ENCODE assay signal across 11 cellular contexts in the genomic region with DNA sequence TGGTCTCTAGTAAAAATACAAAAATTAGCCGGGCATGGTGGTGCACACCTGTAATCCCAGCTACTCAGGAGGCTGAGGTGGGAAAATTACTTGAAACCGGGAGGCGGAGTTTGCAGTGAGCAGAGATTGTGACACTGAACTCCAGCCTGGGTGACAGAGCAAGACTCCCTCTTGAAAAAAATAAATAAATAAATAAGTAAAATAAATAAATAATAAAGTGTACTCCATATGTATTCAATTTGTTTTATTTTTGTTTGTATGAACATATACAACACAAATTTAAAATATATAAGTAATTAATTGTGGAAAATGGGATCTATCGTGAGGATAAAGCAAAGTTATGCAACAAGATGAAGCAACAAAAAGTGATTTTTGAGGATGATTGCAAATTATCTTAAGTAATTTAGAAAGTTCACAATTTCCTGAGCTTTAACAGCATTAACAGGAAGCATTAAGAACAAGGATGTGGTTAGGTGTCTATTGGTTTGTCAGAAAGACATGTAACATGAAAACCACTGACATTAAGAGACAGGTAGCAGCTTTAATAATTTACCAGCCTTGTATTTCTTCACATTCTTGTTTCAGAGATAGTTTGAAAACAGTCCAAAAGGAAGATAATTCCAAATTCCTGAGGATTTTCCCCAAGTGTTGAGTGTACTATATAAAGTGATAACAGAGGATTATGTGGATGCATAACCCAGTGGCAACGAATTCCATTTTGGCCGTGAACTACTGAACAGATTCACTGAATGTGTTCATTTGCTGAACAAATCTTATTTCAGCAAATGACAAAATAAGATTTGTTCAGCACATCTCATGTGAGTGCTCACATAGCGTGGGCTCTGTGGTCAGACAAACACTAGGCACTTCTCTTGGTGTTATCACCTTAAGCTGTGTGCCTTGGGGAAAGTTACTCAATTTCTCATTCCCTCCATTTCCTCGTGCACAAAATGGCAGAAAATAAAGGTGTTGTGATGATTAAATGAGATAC.
A peak's percentile ranks its signal among the peaks of the same experiment; 100 is the strongest.
DNase-seq lines count a peak whose midpoint lies in the region; ATAC-seq and TF ChIP-seq lines count a peak whose summit lies in the region.
"Had no signal": no experiment of that assay in that cellular context is flagged by ENCODE, and none has a peak within 500 bp of the region (broad histone marks: within the 10 kb centered on the region; RNA-seq: fewer than 3 reads in every experiment).

No MANE protein-coding gene starts in this region.

- peak overlapping the region; percentile 18 for H3K4me3 Mint-ChIP-seq in activated CD4-positive, alpha-beta memory T cell treated with anti-CD3 and anti-CD28 coated beads, Interleukin-2, amount 10 ng/mL, durations not matched to agents 7 days and 5 days
- H3K4me3 Mint-ChIP-seq in CD14-positive monocyte (no peak overlapping the region), WTC11 (no peak overlapping the region)

- peaks cover 51% of the 10 kb centered on the region for H3K4me1 Mint-ChIP-seq in activated CD4-positive, alpha-beta memory T cell treated with anti-CD3 and anti-CD28 coated beads, Interleukin-2, amount 10 ng/mL, durations not matched to agents 7 days and 5 days
- H3K4me1 Mint-ChIP-seq in CD14-positive monocyte (peaks cover 30% of the 10 kb centered on the region), WTC11 (peaks cover 6% of the 10 kb centered on the region)

- CTCF ChIA-PET in activated CD4-positive, alpha-beta memory T cell treated with anti-CD3 and anti-CD28 coated beads, Interleukin-2, amount 10 ng/mL, durations not matched to agents 7 days and 5 days (lab: Charles Lee): interaction anchor here (0.6 to 0.8 kb wide), 3 partner anchors 12 to 25 kb away, joined by 3 to 6 read pairs (median 3); no protein-coding TSS in a partner anchor
- CTCF ChIA-PET in WTC11 (lab: Charles Lee): no interaction called here

- no peak overlapping the region for H3K4me3 ChIP-seq in skin epidermis
- H3K4me3 ChIP-seq: gastroesophageal sphincter had no signal

- no peak for TF ChIP-seq CTCF in CD14-positive monocyte (IDR thresholded peaks at IDR 0.05)
- TF ChIP-seq CTCF in WTC11 (IDR thresholded peaks at IDR 0.05): no peak

- intact Hi-C loops in CD14-positive monocyte (cut with micrococcal nuclease): no loop called here

- H3K36me3 Mint-ChIP-seq in activated CD4-positive, alpha-beta memory T cell treated with anti-CD3 and anti-CD28 coated beads, Interleukin-2, amount 10 ng/mL, durations not matched to agents 7 days and 5 days (ENCODE audit: low read depth): peaks cover 77% of the 10 kb centered on the region
- peaks cover 15 to 16% of the 10 kb centered on the region in 2 donors for H3K36me3 Mint-ChIP-seq in CD14-positive monocyte
- peaks cover 31% of the 10 kb centered on the region for H3K36me3 Mint-ChIP-seq in WTC11

- H3K27ac ChIP-seq in skin epidermis: peak overlapping the region in 12 of 21 experiments; percentile 37 to 89 (median 72)
- H3K27ac ChIP-seq: gastroesophageal sphincter had no signal

- peak; percentile 20 for DNase-seq in activated CD4-positive, alpha-beta memory T cell treated with anti-CD3 and anti-CD28 coated beads, Interleukin-2, amount 10 ng/mL, durations not matched to agents 7 days and 5 days
- DNase-seq in CD14-positive monocyte (ENCODE audit: low spot score): no peak
- DNase-seq in WTC11 (ENCODE audit: low spot score): no peak
- DNase-seq: NCI-H2081 treated with DMSO at 0.1 percent for 48 hours; stimulated activated CD4-positive, alpha-beta T cell treated with anti-CD3 and anti-CD28 coated beads, Interleukin-4, amount 100 ng/mL, for 1 hour; SW 1271 had no signal

- POLR2A ChIA-PET in activated CD4-positive, alpha-beta memory T cell treated with anti-CD3 and anti-CD28 coated beads, Interleukin-2, amount 10 ng/mL, durations not matched to agents 7 days and 5 days (lab: Charles Lee): interaction anchor here (0.7 to 2.6 kb wide), 12 partner anchors 13 to 237 kb away, joined by 3 to 21 read pairs (median 4); a partner anchor contains a TSS
- POLR2A ChIA-PET in WTC11 (lab: Charles Lee): no interaction called here

- H3K27ac Mint-ChIP-seq in activated CD4-positive, alpha-beta memory T cell treated with anti-CD3 and anti-CD28 coated beads, Interleukin-2, amount 10 ng/mL, durations not matched to agents 7 days and 5 days: peak overlapping the region; percentile 90
- H3K27ac Mint-ChIP-seq in CD14-positive monocyte (peak overlapping the region in 1 of 7 donors; percentile 12), WTC11 (no peak overlapping the region)

- no peaks in the 10 kb centered on the region for H3K27me3 Mint-ChIP-seq in activated CD4-positive, alpha-beta memory T cell treated with anti-CD3 and anti-CD28 coated beads, Interleukin-2, amount 10 ng/mL, durations not matched to agents 7 days and 5 days
- H3K27me3 Mint-ChIP-seq in CD14-positive monocyte (ENCODE audit: low read depth in 3 of 3) (no peaks in the 10 kb centered on the region), WTC11 (ENCODE audit: low read depth) (peaks cover 3% of the 10 kb centered on the region; the same call in 1 of the 2 replicates)

- H3K9me3 Mint-ChIP-seq in activated CD4-positive, alpha-beta memory T cell treated with anti-CD3 and anti-CD28 coated beads, Interleukin-2, amount 10 ng/mL, durations not matched to agents 7 days and 5 days: peaks cover 61% of the 10 kb centered on the region
- peaks cover 26 to 80% (median 65%) of the 10 kb centered on the region in 7 donors for H3K9me3 Mint-ChIP-seq in CD14-positive monocyte
- H3K9me3 Mint-ChIP-seq in WTC11: peaks cover 40% of the 10 kb centered on the region

- ATAC-seq in GM18867 (IDR thresholded peaks at IDR 0.05; ENCODE audit: unreplicated experiment) (peak; percentile 57), HG03280 (IDR thresholded peaks at IDR 0.05; ENCODE audit: unreplicated experiment) (peak; percentile 50), GM21737 (IDR thresholded peaks at IDR 0.05; ENCODE audit: unreplicated experiment) (no peak), WTC11 (no peak)
- ATAC-seq: gastroesophageal sphincter had no signal

TF ChIP-seq in WTC11, 78 proteins besides CTCF, POLR2A, EP300 and RAD21 (continues in another document):
- TF ChIP-seq ZNF671 (CRISPR knock-in tag; IDR thresholded peaks at IDR 0.05) (no peak), SP1 (CRISPR knock-in tag; conservative IDR thresholded peaks at IDR 0.05) (no peak), CREB1 (CRISPR knock-in tag; IDR thresholded peaks at IDR 0.05) (no peak), TCF7 (CRISPR knock-in tag; IDR thresholded peaks at IDR 0.05; ENCODE audit: low read depth) (no peak), FOXK1 (CRISPR knock-in tag; IDR thresholded peaks at IDR 0.05) (no peak), GTF2I (CRISPR knock-in tag; conservative IDR thresholded peaks at IDR 0.05) (no peak), ZNF317 (CRISPR knock-in tag; IDR thresholded peaks at IDR 0.05; ENCODE audit: borderline replicate concordance, low read depth) (no peak)
- TF ChIP-seq, protein P1, sequence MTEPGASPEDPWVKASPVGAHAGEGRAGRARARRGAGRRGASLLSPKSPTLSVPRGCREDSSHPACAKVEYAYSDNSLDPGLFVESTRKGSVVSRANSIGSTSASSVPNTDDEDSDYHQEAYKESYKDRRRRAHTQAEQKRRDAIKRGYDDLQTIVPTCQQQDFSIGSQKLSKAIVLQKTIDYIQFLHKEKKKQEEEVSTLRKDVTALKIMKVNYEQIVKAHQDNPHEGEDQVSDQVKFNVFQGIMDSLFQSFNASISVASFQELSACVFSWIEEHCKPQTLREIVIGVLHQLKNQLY (CRISPR knock-in tag; IDR thresholded peaks at IDR 0.05): no peak
- TF ChIP-seq, protein P2, sequence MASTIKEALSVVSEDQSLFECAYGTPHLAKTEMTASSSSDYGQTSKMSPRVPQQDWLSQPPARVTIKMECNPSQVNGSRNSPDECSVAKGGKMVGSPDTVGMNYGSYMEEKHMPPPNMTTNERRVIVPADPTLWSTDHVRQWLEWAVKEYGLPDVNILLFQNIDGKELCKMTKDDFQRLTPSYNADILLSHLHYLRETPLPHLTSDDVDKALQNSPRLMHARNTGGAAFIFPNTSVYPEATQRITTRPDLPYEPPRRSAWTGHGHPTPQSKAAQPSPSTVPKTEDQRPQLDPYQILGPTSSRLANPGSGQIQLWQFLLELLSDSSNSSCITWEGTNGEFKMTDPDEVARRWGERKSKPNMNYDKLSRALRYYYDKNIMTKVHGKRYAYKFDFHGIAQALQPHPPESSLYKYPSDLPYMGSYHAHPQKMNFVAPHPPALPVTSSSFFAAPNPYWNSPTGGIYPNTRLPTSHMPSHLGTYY (CRISPR knock-in tag; IDR thresholded peaks at IDR 0.05): no peak
- TF ChIP-seq, protein P3, sequence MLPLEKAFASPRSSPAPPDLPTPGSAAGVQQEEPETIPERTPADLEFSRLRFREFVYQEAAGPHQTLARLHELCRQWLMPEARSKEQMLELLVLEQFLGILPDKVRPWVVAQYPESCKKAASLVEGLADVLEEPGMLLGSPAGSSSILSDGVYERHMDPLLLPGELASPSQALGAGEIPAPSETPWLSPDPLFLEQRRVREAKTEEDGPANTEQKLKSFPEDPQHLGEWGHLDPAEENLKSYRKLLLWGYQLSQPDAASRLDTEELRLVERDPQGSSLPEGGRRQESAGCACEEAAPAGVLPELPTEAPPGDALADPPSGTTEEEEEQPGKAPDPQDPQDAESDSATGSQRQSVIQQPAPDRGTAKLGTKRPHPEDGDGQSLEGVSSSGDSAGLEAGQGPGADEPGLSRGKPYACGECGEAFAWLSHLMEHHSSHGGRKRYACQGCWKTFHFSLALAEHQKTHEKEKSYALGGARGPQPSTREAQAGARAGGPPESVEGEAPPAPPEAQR (CRISPR knock-in tag; IDR thresholded peaks at IDR 0.05): no peak
- TF ChIP-seq, protein P4, sequence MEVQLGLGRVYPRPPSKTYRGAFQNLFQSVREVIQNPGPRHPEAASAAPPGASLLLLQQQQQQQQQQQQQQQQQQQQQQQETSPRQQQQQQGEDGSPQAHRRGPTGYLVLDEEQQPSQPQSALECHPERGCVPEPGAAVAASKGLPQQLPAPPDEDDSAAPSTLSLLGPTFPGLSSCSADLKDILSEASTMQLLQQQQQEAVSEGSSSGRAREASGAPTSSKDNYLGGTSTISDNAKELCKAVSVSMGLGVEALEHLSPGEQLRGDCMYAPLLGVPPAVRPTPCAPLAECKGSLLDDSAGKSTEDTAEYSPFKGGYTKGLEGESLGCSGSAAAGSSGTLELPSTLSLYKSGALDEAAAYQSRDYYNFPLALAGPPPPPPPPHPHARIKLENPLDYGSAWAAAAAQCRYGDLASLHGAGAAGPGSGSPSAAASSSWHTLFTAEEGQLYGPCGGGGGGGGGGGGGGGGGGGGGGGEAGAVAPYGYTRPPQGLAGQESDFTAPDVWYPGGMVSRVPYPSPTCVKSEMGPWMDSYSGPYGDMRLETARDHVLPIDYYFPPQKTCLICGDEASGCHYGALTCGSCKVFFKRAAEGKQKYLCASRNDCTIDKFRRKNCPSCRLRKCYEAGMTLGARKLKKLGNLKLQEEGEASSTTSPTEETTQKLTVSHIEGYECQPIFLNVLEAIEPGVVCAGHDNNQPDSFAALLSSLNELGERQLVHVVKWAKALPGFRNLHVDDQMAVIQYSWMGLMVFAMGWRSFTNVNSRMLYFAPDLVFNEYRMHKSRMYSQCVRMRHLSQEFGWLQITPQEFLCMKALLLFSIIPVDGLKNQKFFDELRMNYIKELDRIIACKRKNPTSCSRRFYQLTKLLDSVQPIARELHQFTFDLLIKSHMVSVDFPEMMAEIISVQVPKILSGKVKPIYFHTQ (CRISPR knock-in tag; IDR thresholded peaks at IDR 0.05): no peak

Comparison
In these comparisons a context has a peak if more than half of its experiments do, and no peak if none do; other contexts are left out.
1. ATAC-seq: peak in GM18867 (single experiment) and HG03280 (single experiment); none in GM21737 (single experiment) and WTC11 (single experiment).